In the genomic region with DNA sequence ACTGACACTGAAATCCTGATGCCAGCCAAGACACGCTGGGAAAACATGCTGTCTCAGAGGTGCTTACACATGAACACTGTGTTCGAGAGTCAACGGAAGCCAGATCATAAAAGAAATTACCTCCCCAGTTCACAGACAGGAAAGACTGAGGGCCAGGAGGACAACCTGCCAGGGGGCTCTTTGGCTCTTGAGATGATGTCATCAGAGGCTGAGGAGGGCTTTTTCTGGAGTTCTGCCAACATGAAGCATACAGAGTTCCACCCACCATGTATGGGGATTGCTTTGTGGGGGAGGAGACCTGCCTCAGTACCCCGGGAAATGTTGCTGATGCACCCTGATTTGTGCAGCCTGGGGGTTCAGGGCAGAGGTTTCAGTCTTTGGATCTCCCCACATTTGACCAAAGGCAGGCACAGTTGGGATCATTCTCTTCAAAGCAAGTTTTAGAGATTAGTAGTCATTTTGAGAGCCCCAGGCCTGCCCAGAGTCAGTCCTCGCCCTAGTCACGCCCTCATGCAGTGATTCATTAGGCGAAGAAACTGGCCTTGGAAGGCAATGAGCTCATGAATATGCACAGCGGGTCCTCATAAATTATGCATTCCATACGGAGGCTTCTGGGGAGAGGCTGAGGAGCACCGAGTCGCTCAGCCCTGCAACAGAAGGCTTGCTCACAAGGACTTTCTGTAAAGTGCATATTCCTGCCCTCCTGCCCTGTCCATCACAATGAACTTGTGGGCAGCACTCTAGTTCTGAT, we compare ENCODE assay signal across 9 cellular contexts. TPM values are rescaled to one million over a fixed set of nuclear protein-coding genes. Genes with fewer than 3 reads are reported as not detected.
DNase-seq lines count a peak whose midpoint lies in the region; ATAC-seq and TF ChIP-seq lines count a peak whose summit lies in the region.
"Had no signal": no experiment of that assay in that cellular context is flagged by ENCODE, and none has a peak within 500 bp of the region (broad histone marks: within the 10 kb centered on the region; RNA-seq: fewer than 3 reads in every experiment).

No MANE protein-coding gene starts in this region.

- H3K9me3 ChIP-seq in duodenal mucosa (ENCODE audit: control insufficient read depth in 1 of 2, low read length in 2 of 2) = no peaks in the 10 kb centered on the region
- H3K9me3 ChIP-seq in muscle layer of duodenum (ENCODE audit: control insufficient read depth in 1 of 2, low read length in 2 of 2) = no peaks in the 10 kb centered on the region

- peak overlapping the region; percentile 11 for H3K27ac ChIP-seq in duodenal mucosa (ENCODE audit: low read depth, low read length)
- H3K27ac ChIP-seq in muscle layer of duodenum (ENCODE audit: low read length) = peak overlapping the region; percentile 64

- ATAC-seq in HG03457 (IDR thresholded peaks at IDR 0.05; ENCODE audit: unreplicated experiment) = no peak

- H3K27me3 ChIP-seq in duodenal mucosa (ENCODE audit: control insufficient read depth in 1 of 2, insufficient read depth in 2 of 2, low read length in 2 of 2) = peaks cover 0 to 17% of the 10 kb centered on the region in 2 donors
- H3K27me3 ChIP-seq in muscle layer of duodenum (ENCODE audit: low read depth, low read length) = no peaks in the 10 kb centered on the region

- TF ChIP-seq CTCF in AG10803 (conservative IDR thresholded peaks at IDR 0.05; ENCODE audit: low read length) = no peak

- no peak overlapping the region for H3K9ac ChIP-seq in duodenal mucosa (ENCODE audit: low read depth in 1 of 2, low read length in 2 of 2)

- in situ Hi-C loops in G401 (cut with HindIII; ENCODE audit: low sequenced_read_pairs) = no loop called here

- H3K4me3 ChIP-seq in AG10803 (ENCODE audit: low read length) (no peak overlapping the region), duodenal mucosa (ENCODE audit: low read depth in 1 of 2, low read length in 2 of 2) (no peak overlapping the region), muscle layer of duodenum (ENCODE audit: low read depth in 1 of 2, low read length in 2 of 2) (no peak overlapping the region)

- H3K36me3 ChIP-seq in duodenal mucosa (ENCODE audit: control insufficient read depth in 1 of 2, insufficient read depth in 2 of 2, low read length in 2 of 2) = no peaks in the 10 kb centered on the region
- no peaks in the 10 kb centered on the region for H3K36me3 ChIP-seq in muscle layer of duodenum (ENCODE audit: control insufficient read depth in 1 of 2, insufficient read depth in 2 of 2, low read length in 2 of 2)

- peak; percentile 96 for DNase-seq in AG10803 (ENCODE audit: low read depth)
- peak; percentile 21 for DNase-seq in LoVo (ENCODE audit: low spot score)
- DNase-seq in NCI-H345 treated with DMSO at 0.1 percent for 48 hours (lab: John Stamatoyannopoulos, UW; ENCODE audit: unreplicated experiment) = no peak
- DNase-seq in G401 (ENCODE audit: low spot score) = no peak
- no peak for DNase-seq in NCI-H2107 (lab: John Stamatoyannopoulos, UW)
- DNase-seq: NCI-H774 had no signal

- H3K4me1 ChIP-seq in duodenal mucosa (ENCODE audit: control insufficient read depth in 1 of 2, insufficient read depth in 2 of 2, low read length in 2 of 2) = peaks cover 3 to 18% of the 10 kb centered on the region in 2 donors
- peaks cover 10 to 44% of the 10 kb centered on the region in 2 donors for H3K4me1 ChIP-seq in muscle layer of duodenum (ENCODE audit: control insufficient read depth in 1 of 2, insufficient read depth in 2 of 2, low read length in 2 of 2)

RNA-seq across cellular contexts. Expression of a gene that starts 34.9 kb away (rescaled TPM):
- total RNA-seq in G401 (2014; rRNA removed; shearing (Covaris generic)) = 19.2 and 23.5 TPM in 2 replicates

Comparison
In these comparisons a context has a peak if more than half of its experiments do, and no peak if none do; other contexts are left out.
1. DNase-seq: peak in AG10803 (single experiment) and LoVo (single experiment); none in NCI-H345 treated with DMSO at 0.1 percent for 48 hours (single experiment), G401 (single experiment) and NCI-H2107 (single experiment).